In genomic region chr7:129952653-129953560, GRCh38 we compare ENCODE assay signal across 8 cellular contexts. TPM values are rescaled to one million over a fixed set of nuclear protein-coding genes. Genes with fewer than 3 reads are reported as not detected.
A peak's percentile ranks its signal among the peaks of the same experiment; 100 is the strongest.
DNase-seq lines count a peak whose midpoint lies in the region; ATAC-seq and TF ChIP-seq lines count a peak whose summit lies in the region.

UBE2H (minus strand) TSS chr7:129952960; CDS start chr7:129952555, 405 bp downstream.

- WGBS in adipose tissue, 3 donors: 5 to 6% (median 6%) methylated on average over 47 to 58 of the region's 58 CpGs
- 6 to 14% (median 10%) methylated on average over 23 to 58 of the region's 58 CpGs for WGBS in heart left ventricle, 4 donors

- H3K36me3 ChIP-seq in heart left ventricle: peaks cover 0 to 3% (median 0%) of the 10 kb centered on the region in 9 donors

- H3K27me3 ChIP-seq in heart left ventricle: no peaks in the 10 kb centered on the region

- peak within 1 kb of the TSS; percentile 97 for H3K4me3 Mint-ChIP-seq in type B pancreatic cell

- peaks cover 7% of the 10 kb centered on the region for H3K4me1 Mint-ChIP-seq in type B pancreatic cell (ENCODE audit: unreplicated experiment)

- ATAC-seq in HG02678 (IDR thresholded peaks at IDR 0.05; ENCODE audit: unreplicated experiment): peak; percentile 67
- peak; percentile 83 to 93 (median 86) for ATAC-seq in heart left ventricle

- TF ChIP-seq CTCF in GM10266 (IDR thresholded peaks at IDR 0.05; ENCODE audit: control insufficient read depth, insufficient read depth, low read depth, missing control alignments) (no peak), heart left ventricle (IDR thresholded peaks at IDR 0.05) (no peak), type B pancreatic cell (conservative IDR thresholded peaks at IDR 0.05) (no peak)

- no peaks in the 10 kb centered on the region for H3K27me3 Mint-ChIP-seq in type B pancreatic cell

- no peaks in the 10 kb centered on the region for H3K9me3 Mint-ChIP-seq in type B pancreatic cell

- H3K27ac ChIP-seq in adipose tissue (ENCODE audit: low read depth, low read length) (peak within 1 kb of the TSS; percentile 33), heart left ventricle (peak within 1 kb of the TSS; percentile 93 to 99 (median 96))

- H3K27ac Mint-ChIP-seq in type B pancreatic cell: peak within 1 kb of the TSS; percentile 98

- DNase-seq in GM10266 (ENCODE audit: extremely low spot score) (peak; percentile 96), NCI-H1436 treated with DMSO at 0.1 percent for 48 hours (lab: John Stamatoyannopoulos, UW) (peak; percentile 36), T-helper 1 cell (peak; percentile 79 to 94 (median 89)), heart left ventricle (peak; percentile 91 to 97 (median 92)), posterior cingulate gyrus (peak; percentile 90 to 99 (median 96)), type B pancreatic cell (ENCODE audit: extremely low spot score, unreplicated experiment) (peak; percentile 95)

- H3K4me1 ChIP-seq in heart left ventricle: peaks cover 7 to 39% (median 21%) of the 10 kb centered on the region in 12 donors

- H3K9me3 ChIP-seq in heart left ventricle: no peaks in the 10 kb centered on the region

- peak within 1 kb of the TSS; percentile 61 to 99 (median 87) for H3K4me3 ChIP-seq in heart left ventricle

- peak; percentile 98 to 99 for TF ChIP-seq POLR2A in heart left ventricle (IDR thresholded peaks at IDR 0.05)

- intact Hi-C loops in heart left ventricle (cut with DNase I): loop anchor here in 7 of 10 donors (5.0 to 10.0 kb wide), 6 partner anchors 36 to 126 kb away; no protein-coding TSS in a partner anchor
- intact Hi-C loops in posterior cingulate gyrus (cut with DNase I): loop anchor here (2.0 kb wide), 1 partner anchor 122 kb away; no protein-coding TSS in a partner anchor

- H3K36me3 Mint-ChIP-seq in type B pancreatic cell: no peaks in the 10 kb centered on the region

RNA-seq across cellular contexts. Expression of gene UBE2H, which starts in this region (rescaled TPM):
- 10 to 100 TPM; 33.7 to 58.8 (median 41.1) TPM for polyA plus RNA-seq in adipose tissue
- 100 to 1,000 TPM in 7 of 9 donors, 10 to 100 TPM in 2; 92.8 to 219 (median 130) TPM for total RNA-seq in heart left ventricle
- polyA plus RNA-seq in heart left ventricle: 10 to 100 TPM; 46.5 to 56.4 TPM
- 80.7 and 141 TPM in 2 replicates for total RNA-seq in type B pancreatic cell (ENCODE audit: low replicate concordance)

Comparison
In these comparisons a context has a peak if more than half of its experiments do, and no peak if none do; other contexts are left out.
1. Peak in every context shown above with its lines: DNase-seq, ATAC-seq, H3K4me3 ChIP-seq and H3K27ac ChIP-seq.
2. DNase-seq: peak in every context shown above with its lines; median percentile 96 in GM10266; 96 in posterior cingulate gyrus; 95 in type B pancreatic cell; 92 in heart left ventricle; 89 in T-helper 1 cell; 36 in NCI-H1436 treated with DMSO at 0.1 percent for 48 hours.